Comparison of ENCODE assay signal across 8 cellular contexts in genomic region chr5:15003511-15003920, GRCh38.
DNase-seq lines count a peak whose midpoint lies in the region; ATAC-seq and TF ChIP-seq lines count a peak whose summit lies in the region.

No MANE protein-coding gene starts in this region.

- H3K4me3 ChIP-seq in stomach, result no peak overlapping the region

- peaks cover under 1 to 15% (median 11%) of the 10 kb centered on the region in 4 donors for H3K4me1 ChIP-seq in stomach

- TF ChIP-seq POLR2A in stomach (IDR thresholded peaks at IDR 0.05), result no peak

- TF ChIP-seq CTCF in stomach (IDR thresholded peaks at IDR 0.05), result peak in 5 of 7 experiments; percentile 50 to 83 (median 63)

- no peak for TF ChIP-seq EP300 in stomach (IDR thresholded peaks at IDR 0.05)

- H3K27ac ChIP-seq in stomach, result no peak overlapping the region

- intact Hi-C loops in stomach (cut with DNase I; ENCODE audit: low total_unique reads), result no loop called here

- H3K27me3 ChIP-seq in stomach, result no peaks in the 10 kb centered on the region

- no peaks in the 10 kb centered on the region for H3K36me3 ChIP-seq in stomach

- 39 to 49% (median 44%) methylated on average over 4 of the region's 4 CpGs for WGBS in stomach, 5 donors

- peak; percentile 98 for ATAC-seq in GM21529 (IDR thresholded peaks at IDR 0.05; ENCODE audit: unreplicated experiment)

- no peaks in the 10 kb centered on the region for H3K9me3 ChIP-seq in stomach

- DNase-seq in DMS53 treated with DMSO at 0.1 percent for 48 hours (lab: John Stamatoyannopoulos, UW; ENCODE audit: unreplicated experiment) (peak; percentile 88), HuH-7.5 (ENCODE audit: low spot score) (peak; percentile 64), NOMO-1 (lab: John Stamatoyannopoulos, UW; ENCODE audit: unreplicated experiment in 2 of 2) (peak; percentile 77 to 94), epidermal melanocyte (ENCODE audit: insufficient read length, low spot score) (peak; percentile 70), myocyte (ENCODE audit: low read depth) (peak; percentile 77), stomach (peak; percentile 56)
- DNase-seq in activated CD8-positive, alpha-beta memory T cell treated with anti-CD3 and anti-CD28 coated beads, Interleukin-2, amount 50 U/mL, for 1 hour (ENCODE audit: extremely low read depth), result peak; percentile 40
